14 cellular contexts compared by ENCODE assay signal in genomic region chr6:41724638-41725501, GRCh38. TPM values are rescaled to one million over a fixed set of nuclear protein-coding genes. Genes with fewer than 3 reads are reported as not detected.
DNase-seq lines count a peak whose midpoint lies in the region; FAIRE-seq and TF ChIP-seq lines count a peak whose summit lies in the region.
"Had no signal": no experiment of that assay in that cellular context is flagged by ENCODE, and none has a peak within 500 bp of the region (broad histone marks: within the 10 kb centered on the region; RNA-seq: fewer than 3 reads in every experiment).

No MANE protein-coding gene starts in this region.

- H3K23ac ChIP-seq in H1 (ENCODE audit: insufficient read length), result no peak overlapping the region

- no peak overlapping the region for H2BK15ac ChIP-seq in H1 (ENCODE audit: low read length)

- H3K79me2 ChIP-seq in Loucy (ENCODE audit: insufficient read depth, low read length), result no peaks in the 10 kb centered on the region
- H3K79me2 ChIP-seq in H1 (ENCODE audit: control insufficient read depth in 1 of 2, insufficient read depth in 2 of 2, low read length in 2 of 2), result no peaks in the 10 kb centered on the region

- no peaks in the 10 kb centered on the region for H3K9me3 ChIP-seq in Loucy (ENCODE audit: insufficient read depth, low read depth, low read length)
- H3K9me3 ChIP-seq in H1 (ENCODE audit: insufficient read depth in 2 of 2, low read depth in 1 of 2, low read length in 1 of 2), result no peaks in the 10 kb centered on the region

- H3K4ac ChIP-seq in H1 (replicated peaks; ENCODE audit: insufficient read length, low read depth, low read length), result no peak overlapping the region

- H4K5ac ChIP-seq in H1 (ENCODE audit: insufficient read length, low read depth, low read length), result no peak overlapping the region

- no peaks in the 10 kb centered on the region for H3K79me1 ChIP-seq in H1 (ENCODE audit: low read depth, low read length)

- H2AFZ ChIP-seq in Loucy (ENCODE audit: low read length), result no peak overlapping the region
- no peak overlapping the region for H2AFZ ChIP-seq in H1 (ENCODE audit: low read length)

- peak overlapping the region; percentile 49 for H3K4me2 ChIP-seq in Loucy (ENCODE audit: low read depth, low read length, poor library complexity, severe bottlenecking)
- H3K4me2 ChIP-seq in H1 (ENCODE audit: insufficient read depth in 1 of 2, low read depth in 2 of 2, low read length in 2 of 2), result no peak overlapping the region

- no peaks in the 10 kb centered on the region for H3K36me3 ChIP-seq in Loucy (ENCODE audit: insufficient read depth, low read length)
- no peaks in the 10 kb centered on the region for H3K36me3 ChIP-seq in H1 (ENCODE audit: control insufficient read depth in 2 of 4, insufficient read depth in 4 of 4, low read length in 3 of 4)

- H3F3A ChIP-seq in Loucy (ENCODE audit: low read depth), result no peaks in the 10 kb centered on the region

- no peak overlapping the region for H2BK120ac ChIP-seq in H1 (replicated peaks; ENCODE audit: low read depth, low read length)

- 0 out of 2 replicates have a peak overlapping the region, but pooled peaks have one; percentile 39 for H2BK12ac ChIP-seq in H1 (ENCODE audit: low read depth, low read length)

- no peak overlapping the region for H3K18ac ChIP-seq in H1 (ENCODE audit: extremely low read depth, low read length)

- no peak overlapping the region for H2BK20ac ChIP-seq in H1 (ENCODE audit: low read length)

- DNase-seq in DMS79 treated with DMSO at 0.1 percent for 48 hours (lab: John Stamatoyannopoulos, UW) (peak; percentile 77), H1 (ENCODE audit: low read depth in 1 of 2, low spot score in 2 of 2) (no peak), renal cortical epithelial cell (ENCODE audit: low read depth) (peak; percentile 29), GM13977 (ENCODE audit: low spot score) (no peak)
- no peak for DNase-seq in activated naive CD4-positive, alpha-beta T cell (lab: John Stamatoyannopoulos, UW)
- no peak for DNase-seq in activated naive CD4-positive, alpha-beta T cell treated with anti-CD3 and anti-CD28 coated beads, Interleukin-2, amount 50 U/mL, for 16 hours
- no peak for DNase-seq in activated T-cell treated with anti-CD3 and anti-CD28 coated beads, Interleukin-2, amount 50 U/mL, for 48 hours
- DNase-seq: activated CD4-positive, alpha-beta T cell treated with anti-CD3 and anti-CD28 coated beads for 36 hours; activated effector memory CD4-positive, alpha-beta T cell treated with anti-CD3 and anti-CD28 coated beads, Interleukin-2, amount 50 U/mL, for 16 hours had no signal

- WGBS in H1 (ENCODE audit: extremely low coverage in 1 of 2, insufficient coverage in 1 of 2, insufficient read length in 1 of 2, insufficient replicate concordance in 2 of 2, low coverage in 1 of 2, low lambda C conversion rate in 2 of 2, missing lambda C conversion rate in 1 of 2), 2 experiments, result 86% methylated on average over 10 of the region's 10 CpGs; no CpG with 5 or more reads in 1 of the 2 experiments

- no peak overlapping the region for H2BK5ac ChIP-seq in H1 (ENCODE audit: low read depth, low read length)

- H3K9ac ChIP-seq in Loucy (ENCODE audit: low read depth, low read length, poor library complexity, severe bottlenecking) (no peak overlapping the region), H1 (replicated peaks in 1 of 4; ENCODE audit: extremely low read depth in 1 of 4, low read depth in 3 of 4, low read length in 3 of 4) (no peak overlapping the region)

- no peak overlapping the region for H3K4me3 ChIP-seq in Loucy (ENCODE audit: low read length, poor library complexity, severe bottlenecking)
- H3K4me3 ChIP-seq in H1 (ENCODE audit: extremely low read depth in 1 of 4, insufficient read depth in 2 of 4, low read depth in 3 of 4, low read length in 4 of 4), result no peak overlapping the region

- H3K23me2 ChIP-seq in H1 (ENCODE audit: low read depth, low read length), result no peaks in the 10 kb centered on the region; the same call in 1 of the 2 replicates

- no peak for FAIRE-seq in H1 (lab: Jason Lieb, UNC)
- FAIRE-seq: frontal cortex, urothelium cell line had no signal

- no peak overlapping the region for H4K8ac ChIP-seq in H1 (ENCODE audit: extremely low read depth, insufficient read depth, low read length)

- H3K27me3 ChIP-seq in Loucy (ENCODE audit: insufficient read depth, low read length, poor library complexity, severe bottlenecking) (no peaks in the 10 kb centered on the region), H1 (replicated peaks in 1 of 4; ENCODE audit: control insufficient read depth in 3 of 4, extremely low read depth in 1 of 4, insufficient read depth in 3 of 4, low read length in 3 of 4) (no peaks in the 10 kb centered on the region)

- no peak for TF ChIP-seq POLR2A in H1 (IDR thresholded peaks at IDR 0.05; ENCODE audit: control extremely low read depth in 1 of 2, low read depth in 2 of 2, low read length in 2 of 2)

- in situ Hi-C loops in GM13977 (cut with MboI; ENCODE audit: low pct_unique_long_range_greater_than_20kb, low sequenced_read_pairs, unreplicated experiment), result no loop called here

- no peak for TF ChIP-seq EP300 in H1 (IDR thresholded peaks at IDR 0.05; ENCODE audit: borderline replicate concordance in 1 of 2, low read depth in 2 of 2, low read length in 2 of 2)

- peaks cover 36% of the 10 kb centered on the region for H3K4me1 ChIP-seq in Loucy (ENCODE audit: insufficient read depth, low read length, poor library complexity, severe bottlenecking)
- peaks cover 6 to 18% (median 15%) of the 10 kb centered on the region in 4 experiments for H3K4me1 ChIP-seq in H1 (replicated peaks in 1 of 4; ENCODE audit: control insufficient read depth in 3 of 4, insufficient read depth in 4 of 4, low read length in 3 of 4)

- POLR2A ChIA-PET in H1 (lab: Charles Lee; ENCODE audit: partially characterized antibody), result interaction anchor here (0.6 kb wide), 1 partner anchor 214 kb away, joined by 3 read pairs; no protein-coding TSS in a partner anchor

- no peak overlapping the region for H3K14ac ChIP-seq in H1 (ENCODE audit: insufficient read length)

- H2AK5ac ChIP-seq in H1 (ENCODE audit: low read depth, low read length), result no peak overlapping the region

- no peaks in the 10 kb centered on the region for H4K20me1 ChIP-seq in Loucy (ENCODE audit: insufficient read depth, low read length, poor library complexity, severe bottlenecking)
- peaks cover 0 to 1% of the 10 kb centered on the region in 2 experiments for H4K20me1 ChIP-seq in H1 (replicated peaks in 1 of 2; ENCODE audit: control insufficient read depth in 1 of 2, insufficient read depth in 2 of 2, low read length in 2 of 2)

- TF ChIP-seq RAD21 in H1 (IDR thresholded peaks at IDR 0.05 in 1 of 2, conservative IDR thresholded peaks at IDR 0.05 in 1 of 2; ENCODE audit: low read depth in 2 of 2, low read length in 2 of 2), result no peak

- no peak overlapping the region for H4K91ac ChIP-seq in H1 (replicated peaks; ENCODE audit: insufficient read length, low read length)

- no peak overlapping the region for H3K27ac ChIP-seq in H1 (ENCODE audit: low read depth, low read length)

- no peaks in the 10 kb centered on the region for H3K9me2 ChIP-seq in Loucy (replicated peaks; ENCODE audit: low read depth, low read length)

- H3K56ac ChIP-seq in H1 (replicated peaks; ENCODE audit: insufficient read length, low read depth, low read length), result no peak overlapping the region

- TF ChIP-seq CTCF in Loucy (conservative IDR thresholded peaks at IDR 0.05; ENCODE audit: low read length) (peak; percentile 36), H1 (IDR thresholded peaks at IDR 0.05; ENCODE audit: control extremely low read depth in 1 of 3, insufficient read depth in 1 of 3, low read depth in 1 of 3, low read length in 3 of 3) (0 out of 4 replicates have a peak, but pooled peaks of 1 of the 3 experiments have one; percentile 20), GM13977 (IDR thresholded peaks at IDR 0.05; ENCODE audit: extremely low read depth, insufficient read depth, missing control alignments) (no peak)

- CTCF ChIA-PET in H1 (lab: Charles Lee; ENCODE audit: partially characterized antibody), result interaction anchor here (3.9 to 10.4 kb wide), 2 partner anchors 19 to 51 kb away, joined by 13 to 99 read pairs; no protein-coding TSS in a partner anchor

RNA-seq across cellular contexts. Expression of gene TFEB, which starts 10.5 kb away (rescaled TPM):
- 2.3 and 2.4 TPM in 2 replicates for total RNA-seq in H1 (2021; fragmentation: NEBNext Ultra II Directional; extraction: Animal tissue kit (Norgen Biotek cat#: 25700))
- polyA plus RNA-seq in H1 (2011; rRNA removed), result 5.9 and 6.7 TPM in 2 replicates
- polyA plus RNA-seq in H1 (2011; cell fraction: cytosol; rRNA removed), result 4.6 TPM
- polyA plus RNA-seq in H1 (2011; cell fraction: nucleus; rRNA removed), result 7.6 TPM
- 2.1 to 6.8 TPM (median 4.1 TPM) in 4 replicates for polyA plus RNA-seq in H1 (2012, experiment 1 of 2)
- 2.7 TPM for polyA plus RNA-seq in H1 (2012, experiment 2 of 2)
- 0.71 TPM for polyA plus RNA-seq in H1 (2013, experiment 1 of 2)
- 0.61 TPM for polyA plus RNA-seq in H1 (2013, experiment 2 of 2)
- 1.9 and 4.6 TPM in 2 replicates for polyA minus RNA-seq in H1 (2011; rRNA and poly(A)+ RNA removed)
- polyA minus RNA-seq in H1 (2011; cell fraction: cytosol; rRNA and poly(A)+ RNA removed), result 3.2 TPM
- polyA minus RNA-seq in H1 (2011; cell fraction: nucleus; rRNA and poly(A)+ RNA removed), result 2.8 TPM
- 5.2 and 14.7 TPM in 2 replicates for total RNA-seq in renal cortical epithelial cell

RNA-seq across cellular contexts. Expression of gene PGC, which starts 22.3 kb away (rescaled TPM):
- total RNA-seq in H1 (2021; fragmentation: NEBNext Ultra II Directional; extraction: Animal tissue kit (Norgen Biotek cat#: 25700)), result not detected in 2 replicates
- polyA plus RNA-seq in H1 (2011; rRNA removed), result 0.09 and 0.25 TPM in 2 replicates
- 0.22 TPM for polyA plus RNA-seq in H1 (2011; cell fraction: cytosol; rRNA removed)
- 0.21 TPM for polyA plus RNA-seq in H1 (2011; cell fraction: nucleus; rRNA removed)
- polyA plus RNA-seq in H1 (2012, experiment 1 of 2), result 0.23 TPM in 1 of 4 replicates, not detected in the others
- polyA plus RNA-seq in H1 (2012, experiment 2 of 2), result 0.13 TPM
- 0.04 TPM for polyA plus RNA-seq in H1 (2013, experiment 1 of 2)
- 0.07 TPM for polyA plus RNA-seq in H1 (2013, experiment 2 of 2)
- not detected in 2 replicates for polyA minus RNA-seq in H1 (2011; rRNA and poly(A)+ RNA removed)
- not detected for polyA minus RNA-seq in H1 (2011; cell fraction: cytosol; rRNA and poly(A)+ RNA removed)
- polyA minus RNA-seq in H1 (2011; cell fraction: nucleus; rRNA and poly(A)+ RNA removed), result not detected
- total RNA-seq in renal cortical epithelial cell, result not detected in 2 replicates
- total RNA-seq: activated CD4-positive, alpha-beta T cell treated with anti-CD3 and anti-CD28 coated beads for 36 hours; NCI-H460; SK-MEL-5 had no signal

RNA-seq across cellular contexts. Expression of gene FRS3, which starts 54.8 kb away (rescaled TPM):
- total RNA-seq in H1 (2021; fragmentation: NEBNext Ultra II Directional; extraction: Animal tissue kit (Norgen Biotek cat#: 25700)), result 3.4 and 3.9 TPM in 2 replicates
- 4.4 and 8.4 TPM in 2 replicates for polyA plus RNA-seq in H1 (2011; rRNA removed)
- 5.4 TPM for polyA plus RNA-seq in H1 (2011; cell fraction: cytosol; rRNA removed)
- polyA plus RNA-seq in H1 (2011; cell fraction: nucleus; rRNA removed), result 14.9 TPM
- 1.3 to 4.2 TPM (median 3.1 TPM) in 4 replicates for polyA plus RNA-seq in H1 (2012, experiment 1 of 2)
- 4.2 TPM for polyA plus RNA-seq in H1 (2012, experiment 2 of 2)
- polyA plus RNA-seq in H1 (2013, experiment 1 of 2), result 2.8 TPM
- polyA plus RNA-seq in H1 (2013, experiment 2 of 2), result 2.5 TPM
- polyA minus RNA-seq in H1 (2011; rRNA and poly(A)+ RNA removed), result 1.1 and 2.8 TPM in 2 replicates
- 3.6 TPM for polyA minus RNA-seq in H1 (2011; cell fraction: cytosol; rRNA and poly(A)+ RNA removed)
- polyA minus RNA-seq in H1 (2011; cell fraction: nucleus; rRNA and poly(A)+ RNA removed), result 3.2 TPM
- 0.35 and 2.0 TPM in 2 replicates for total RNA-seq in renal cortical epithelial cell

RNA-seq across cellular contexts. Expression of gene PRICKLE4, which starts 55.7 kb away (rescaled TPM):
- total RNA-seq in H1 (2021; fragmentation: NEBNext Ultra II Directional; extraction: Animal tissue kit (Norgen Biotek cat#: 25700)), result 0.67 and 1.4 TPM in 2 replicates
- polyA plus RNA-seq in H1 (2011; rRNA removed), result 0.32 and 0.38 TPM in 2 replicates
- 0.32 TPM for polyA plus RNA-seq in H1 (2011; cell fraction: cytosol; rRNA removed)
- 2.4 TPM for polyA plus RNA-seq in H1 (2011; cell fraction: nucleus; rRNA removed)
- 0.41 to 1.4 TPM (median 0.87 TPM) in 4 replicates for polyA plus RNA-seq in H1 (2012, experiment 1 of 2)
- polyA plus RNA-seq in H1 (2012, experiment 2 of 2), result not detected
- 0.57 TPM for polyA plus RNA-seq in H1 (2013, experiment 1 of 2)
- 0.22 TPM for polyA plus RNA-seq in H1 (2013, experiment 2 of 2)
- not detected in 2 replicates for polyA minus RNA-seq in H1 (2011; rRNA and poly(A)+ RNA removed)
- not detected for polyA minus RNA-seq in H1 (2011; cell fraction: cytosol; rRNA and poly(A)+ RNA removed)
- 2.4 TPM for polyA minus RNA-seq in H1 (2011; cell fraction: nucleus; rRNA and poly(A)+ RNA removed)
- 0.52 and 1.7 TPM in 2 replicates for total RNA-seq in renal cortical epithelial cell
- total RNA-seq: activated CD4-positive, alpha-beta T cell treated with anti-CD3 and anti-CD28 coated beads for 36 hours; SK-MEL-5 had no signal

Comparison
In these comparisons a context has a peak if more than half of its experiments do, and no peak if none do; other contexts are left out.
1. DNase-seq: peak in DMS79 treated with DMSO at 0.1 percent for 48 hours (single experiment) and renal cortical epithelial cell (single experiment); none in H1 (0 of 2), activated naive CD4-positive, alpha-beta T cell (0 of 4), GM13977 (single experiment), activated naive CD4-positive, alpha-beta T cell treated with anti-CD3 and anti-CD28 coated beads, Interleukin-2, amount 50 U/mL, for 16 hours (single experiment) and activated T-cell treated with anti-CD3 and anti-CD28 coated beads, Interleukin-2, amount 50 U/mL, for 48 hours (0 of 2).